In the genomic region with DNA sequence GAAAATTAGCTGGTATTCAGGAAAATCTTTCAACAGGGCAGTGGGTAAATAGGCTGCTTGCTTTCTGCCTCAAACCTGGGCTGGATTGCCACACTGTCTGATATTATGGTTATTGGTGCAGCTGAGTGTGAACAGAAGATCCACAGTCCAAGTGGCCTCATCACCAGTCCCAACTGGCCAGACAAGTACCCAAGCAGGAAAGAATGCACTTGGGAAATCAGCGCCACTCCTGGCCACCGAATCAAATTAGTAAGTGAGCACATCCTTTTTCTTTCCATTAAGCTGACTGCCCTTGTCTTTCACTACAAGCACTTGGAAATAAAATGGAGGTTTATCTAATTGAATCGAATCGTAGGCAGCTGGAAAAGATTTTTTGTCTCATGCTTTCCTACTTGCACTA, we compare ENCODE assay signal across 1 cellular context.
TF ChIP-seq lines count a peak whose summit lies in the region.

No MANE protein-coding gene starts in this region.

TF ChIP-seq in WTC11, 78 proteins besides CTCF, POLR2A, EP300 and RAD21 (continued from another document):
- TF ChIP-seq, protein P1, sequence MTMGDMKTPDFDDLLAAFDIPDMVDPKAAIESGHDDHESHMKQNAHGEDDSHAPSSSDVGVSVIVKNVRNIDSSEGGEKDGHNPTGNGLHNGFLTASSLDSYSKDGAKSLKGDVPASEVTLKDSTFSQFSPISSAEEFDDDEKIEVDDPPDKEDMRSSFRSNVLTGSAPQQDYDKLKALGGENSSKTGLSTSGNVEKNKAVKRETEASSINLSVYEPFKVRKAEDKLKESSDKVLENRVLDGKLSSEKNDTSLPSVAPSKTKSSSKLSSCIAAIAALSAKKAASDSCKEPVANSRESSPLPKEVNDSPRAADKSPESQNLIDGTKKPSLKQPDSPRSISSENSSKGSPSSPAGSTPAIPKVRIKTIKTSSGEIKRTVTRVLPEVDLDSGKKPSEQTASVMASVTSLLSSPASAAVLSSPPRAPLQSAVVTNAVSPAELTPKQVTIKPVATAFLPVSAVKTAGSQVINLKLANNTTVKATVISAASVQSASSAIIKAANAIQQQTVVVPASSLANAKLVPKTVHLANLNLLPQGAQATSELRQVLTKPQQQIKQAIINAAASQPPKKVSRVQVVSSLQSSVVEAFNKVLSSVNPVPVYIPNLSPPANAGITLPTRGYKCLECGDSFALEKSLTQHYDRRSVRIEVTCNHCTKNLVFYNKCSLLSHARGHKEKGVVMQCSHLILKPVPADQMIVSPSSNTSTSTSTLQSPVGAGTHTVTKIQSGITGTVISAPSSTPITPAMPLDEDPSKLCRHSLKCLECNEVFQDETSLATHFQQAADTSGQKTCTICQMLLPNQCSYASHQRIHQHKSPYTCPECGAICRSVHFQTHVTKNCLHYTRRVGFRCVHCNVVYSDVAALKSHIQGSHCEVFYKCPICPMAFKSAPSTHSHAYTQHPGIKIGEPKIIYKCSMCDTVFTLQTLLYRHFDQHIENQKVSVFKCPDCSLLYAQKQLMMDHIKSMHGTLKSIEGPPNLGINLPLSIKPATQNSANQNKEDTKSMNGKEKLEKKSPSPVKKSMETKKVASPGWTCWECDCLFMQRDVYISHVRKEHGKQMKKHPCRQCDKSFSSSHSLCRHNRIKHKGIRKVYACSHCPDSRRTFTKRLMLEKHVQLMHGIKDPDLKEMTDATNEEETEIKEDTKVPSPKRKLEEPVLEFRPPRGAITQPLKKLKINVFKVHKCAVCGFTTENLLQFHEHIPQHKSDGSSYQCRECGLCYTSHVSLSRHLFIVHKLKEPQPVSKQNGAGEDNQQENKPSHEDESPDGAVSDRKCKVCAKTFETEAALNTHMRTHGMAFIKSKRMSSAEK (CRISPR knock-in tag; IDR thresholded peaks at IDR 0.05; ENCODE audit: borderline replicate concordance): no peak
- no peak for TF ChIP-seq ZNF671 (CRISPR knock-in tag; IDR thresholded peaks at IDR 0.05)
- no peak for TF ChIP-seq SP1 (CRISPR knock-in tag; conservative IDR thresholded peaks at IDR 0.05)
- no peak for TF ChIP-seq JAZF1 (CRISPR knock-in tag; IDR thresholded peaks at IDR 0.05)
- no peak for TF ChIP-seq ETV6 (CRISPR knock-in tag; IDR thresholded peaks at IDR 0.05)
- TF ChIP-seq ZBTB21 (CRISPR knock-in tag; IDR thresholded peaks at IDR 0.05; ENCODE audit: borderline replicate concordance): no peak
- TF ChIP-seq, protein P2, sequence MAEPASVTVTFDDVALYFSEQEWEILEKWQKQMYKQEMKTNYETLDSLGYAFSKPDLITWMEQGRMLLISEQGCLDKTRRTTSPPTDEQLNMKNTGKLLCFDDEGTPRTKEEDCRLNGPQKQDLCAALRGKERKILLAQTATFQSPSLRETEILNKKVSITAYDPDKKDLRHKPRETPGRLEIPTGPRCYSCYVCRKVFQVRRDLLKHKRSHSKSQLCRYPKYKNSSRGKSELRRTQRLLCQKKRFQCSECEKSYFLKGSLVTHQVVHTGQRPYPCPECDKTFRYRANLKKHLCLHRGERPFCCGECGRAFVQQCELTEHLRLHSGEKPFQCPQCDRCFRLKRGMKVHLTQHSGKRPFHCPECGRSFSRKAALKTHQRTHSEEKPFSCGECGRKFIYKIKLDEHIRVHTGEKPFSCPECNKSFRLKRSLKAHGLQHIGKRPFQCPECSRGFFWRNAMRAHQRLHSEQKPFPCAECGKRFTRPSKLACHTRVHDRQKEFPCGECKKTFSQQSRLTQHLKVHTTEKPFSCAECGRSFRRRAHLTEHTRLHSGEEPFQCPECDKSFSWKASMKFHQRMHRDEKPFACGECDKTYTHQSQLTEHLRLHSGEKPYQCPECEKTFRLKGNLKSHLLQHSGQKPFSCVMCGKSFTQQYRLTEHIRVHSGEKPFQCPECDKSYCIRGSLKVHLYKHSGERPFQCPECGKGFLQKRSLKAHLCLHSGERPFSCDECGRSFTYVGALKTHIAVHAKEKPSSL (CRISPR knock-in tag; conservative IDR thresholded peaks at IDR 0.05): no peak
- TF ChIP-seq, protein P3, sequence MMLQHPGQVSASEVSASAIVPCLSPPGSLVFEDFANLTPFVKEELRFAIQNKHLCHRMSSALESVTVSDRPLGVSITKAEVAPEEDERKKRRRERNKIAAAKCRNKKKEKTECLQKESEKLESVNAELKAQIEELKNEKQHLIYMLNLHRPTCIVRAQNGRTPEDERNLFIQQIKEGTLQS (CRISPR knock-in tag; conservative IDR thresholded peaks at IDR 0.05): no peak
- TF ChIP-seq NR1H2 (CRISPR knock-in tag; IDR thresholded peaks at IDR 0.05): no peak
- no peak for TF ChIP-seq FOXK1 (CRISPR knock-in tag; IDR thresholded peaks at IDR 0.05)
